ENCODE assay signal across 8 cellular contexts in the genomic region with DNA sequence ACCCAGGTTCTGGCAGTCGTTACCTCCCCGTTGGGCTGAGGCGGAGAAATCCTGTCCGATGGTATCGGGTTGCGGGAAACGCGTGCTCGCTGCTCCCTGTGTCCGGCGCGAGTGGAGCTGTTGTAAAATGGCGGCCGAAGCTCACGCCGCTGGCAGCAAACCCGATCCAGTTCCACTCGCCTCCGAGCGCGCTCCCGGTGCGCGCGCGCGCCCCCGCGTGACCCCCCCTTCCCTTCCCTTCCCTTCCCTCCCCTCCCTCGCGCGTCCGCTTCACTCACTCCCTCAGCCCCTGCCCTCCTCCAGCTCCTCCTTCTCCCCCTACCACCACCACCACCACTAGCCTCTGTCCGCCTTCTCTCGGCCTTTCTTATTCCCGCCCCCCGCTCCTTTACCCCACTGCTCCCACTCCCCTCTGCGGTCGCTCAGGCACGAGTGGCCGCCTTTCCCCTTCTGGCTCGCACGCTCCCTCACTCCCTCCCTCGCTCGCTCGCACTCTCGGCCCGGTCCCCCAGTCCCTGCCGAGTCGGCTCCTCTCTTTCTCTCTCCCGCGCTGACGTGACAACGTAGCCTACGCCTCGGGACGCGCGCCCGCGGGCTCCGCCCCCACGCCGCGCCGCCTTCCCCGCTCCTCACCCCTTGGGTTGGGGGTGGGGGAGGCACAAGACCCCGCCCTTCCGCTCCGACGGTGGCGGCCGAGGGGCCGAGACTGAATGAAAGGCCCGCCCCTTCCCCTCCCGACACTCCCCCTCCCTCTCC. TPM values are rescaled to one million over a fixed set of nuclear protein-coding genes. Genes with fewer than 3 reads are reported as not detected.
DNase-seq lines count a peak whose midpoint lies in the region; ATAC-seq and TF ChIP-seq lines count a peak whose summit lies in the region.

A gene (minus strand): TSS at position 113 of the 756 bp plus-strand sequence. CDS start 1,447 bp downstream, outside the sequence.

- peaks cover 43% of the 10 kb centered on the region for H3K36me3 Mint-ChIP-seq in activated naive CD4-positive, alpha-beta T cell treated with anti-CD3 and anti-CD28 coated beads, Interleukin-2, amount 10 ng/mL, durations not matched to agents 7 days and 5 days

- H3K4me3 ChIP-seq in GM08714 (ENCODE audit: low read length) = peak within 1 kb of the TSS; percentile 100
- peak within 1 kb of the TSS; percentile 100 for H3K4me3 ChIP-seq in SK-N-MC
- peak within 1 kb of the TSS; percentile 91 to 97 for H3K4me3 ChIP-seq in gastroesophageal sphincter

- H3K9ac ChIP-seq in SK-N-MC (ENCODE audit: insufficient read length) = peak within 1 kb of the TSS; percentile 100

- H3K4me1 ChIP-seq in gastroesophageal sphincter = peaks cover 0 to 50% (median 18%) of the 10 kb centered on the region in 3 donors

- no peak for TF ChIP-seq CTCF in gastroesophageal sphincter (IDR thresholded peaks at IDR 0.05)

- TF ChIP-seq EP300 in gastroesophageal sphincter (IDR thresholded peaks at IDR 0.05) = no peak

- DNase-seq in NCI-H1048 (lab: John Stamatoyannopoulos, UW) (peak; percentile 93), SK-N-MC (ENCODE audit: low read depth, low spot score) (peak; percentile 59), non-pigmented ciliary epithelial cell (ENCODE audit: low read depth) (peak; percentile 85), substantia nigra (lab: John Stamatoyannopoulos, UW) (peak; percentile 89 to 99 (median 97))
- peak; percentile 98 for DNase-seq in activated naive CD4-positive, alpha-beta T cell treated with anti-CD3 and anti-CD28 coated beads, Interleukin-2, amount 10 ng/mL, durations not matched to agents 7 days and 5 days

- CTCF ChIA-PET in activated naive CD4-positive, alpha-beta T cell treated with anti-CD3 and anti-CD28 coated beads, Interleukin-2, amount 10 ng/mL, durations not matched to agents 7 days and 5 days (lab: Charles Lee) = interaction anchor here (4.0 kb wide), 1 partner anchor 35 kb away, joined by 21 read pairs; no protein-coding TSS in a partner anchor

- TF ChIP-seq POLR2A in gastroesophageal sphincter (IDR thresholded peaks at IDR 0.05) = peak; percentile 86 to 90

- peak within 1 kb of the TSS; percentile 98 for H3K27ac ChIP-seq in SK-N-MC
- peak within 1 kb of the TSS; percentile 97 to 99 (median 98) for H3K27ac ChIP-seq in gastroesophageal sphincter
- H3K27ac ChIP-seq in substantia nigra (ENCODE audit: low read depth, low read length, poor library complexity, severe bottlenecking) = peak within 1 kb of the TSS; percentile 100

- peaks cover 46% of the 10 kb centered on the region for H3K4me1 Mint-ChIP-seq in activated naive CD4-positive, alpha-beta T cell treated with anti-CD3 and anti-CD28 coated beads, Interleukin-2, amount 10 ng/mL, durations not matched to agents 7 days and 5 days

- H3K4me3 Mint-ChIP-seq in activated naive CD4-positive, alpha-beta T cell treated with anti-CD3 and anti-CD28 coated beads, Interleukin-2, amount 10 ng/mL, durations not matched to agents 7 days and 5 days = peak within 1 kb of the TSS; percentile 89

- peak within 1 kb of the TSS; percentile 100 for H3K27ac Mint-ChIP-seq in activated naive CD4-positive, alpha-beta T cell treated with anti-CD3 and anti-CD28 coated beads, Interleukin-2, amount 10 ng/mL, durations not matched to agents 7 days and 5 days

- peaks cover 9% of the 10 kb centered on the region for H3K27me3 Mint-ChIP-seq in activated naive CD4-positive, alpha-beta T cell treated with anti-CD3 and anti-CD28 coated beads, Interleukin-2, amount 10 ng/mL, durations not matched to agents 7 days and 5 days

- peak; percentile 65 for ATAC-seq in HG02588 (IDR thresholded peaks at IDR 0.05; ENCODE audit: unreplicated experiment)
- peak; percentile 89 for ATAC-seq in gastroesophageal sphincter

- 1% methylated on average over 20 of the region's 76 CpGs; no CpG with 5 or more reads in 1 of the 2 donors for WGBS in gastroesophageal sphincter (ENCODE audit: low coverage in 1 of 2), 2 donors

- H3K36me3 ChIP-seq in SK-N-MC (ENCODE audit: insufficient read depth, low read length) (peaks cover 37% of the 10 kb centered on the region), gastroesophageal sphincter (peaks cover 0 to 27% of the 10 kb centered on the region in 2 donors)

- H3K9me3 ChIP-seq in SK-N-MC (ENCODE audit: low read depth, low read length) (no peaks in the 10 kb centered on the region; the same call in 1 of the 2 replicates), gastroesophageal sphincter (no peaks in the 10 kb centered on the region)

- H3K9me3 Mint-ChIP-seq in activated naive CD4-positive, alpha-beta T cell treated with anti-CD3 and anti-CD28 coated beads, Interleukin-2, amount 10 ng/mL, durations not matched to agents 7 days and 5 days = no peaks in the 10 kb centered on the region

- no peaks in the 10 kb centered on the region for H3K27me3 ChIP-seq in gastroesophageal sphincter

RNA-seq across cellular contexts. Expression of the gene that starts here (rescaled TPM):
- 100 to 1,000 TPM in 2 of 4 donors, 10 to 100 TPM in 2; 78.4 to 105 (median 97.9) TPM for total RNA-seq in gastroesophageal sphincter

Comparison
In these comparisons a context has a peak if more than half of its experiments do, and no peak if none do; other contexts are left out.
1. Peak in every context shown above with its lines: DNase-seq, ATAC-seq, H3K4me3 ChIP-seq and H3K27ac ChIP-seq.